ENCODE assay signal across 2 cellular contexts in genomic region chr11:40388097-40388818, GRCh38.
TF ChIP-seq lines count a peak whose summit lies in the region.

No MANE protein-coding gene starts in this region.

TF ChIP-seq in liver, 16 proteins besides CTCF, POLR2A, EP300 and RAD21 (continued from another document):
- TF ChIP-seq REST (IDR thresholded peaks at IDR 0.05) = no peak
- no peak for TF ChIP-seq NR2F2 (IDR thresholded peaks at IDR 0.05)
- TF ChIP-seq GABPA (IDR thresholded peaks at IDR 0.05 in 1 of 2, conservative IDR thresholded peaks at IDR 0.05 in 1 of 2) = no peak
- no peak for TF ChIP-seq JUND (IDR thresholded peaks at IDR 0.05)
- TF ChIP-seq YY1 (IDR thresholded peaks at IDR 0.05) = no peak
- no peak for TF ChIP-seq MAX (IDR thresholded peaks at IDR 0.05)
- TF ChIP-seq ATF3 (IDR thresholded peaks at IDR 0.05) = no peak
- no peak for TF ChIP-seq ZBTB33 (IDR thresholded peaks at IDR 0.05)
- TF ChIP-seq HNF4A (conservative IDR thresholded peaks at IDR 0.05) = no peak
- no peak for TF ChIP-seq HNF4G (IDR thresholded peaks at IDR 0.05)
- TF ChIP-seq EGR1 (IDR thresholded peaks at IDR 0.05; ENCODE audit: low read depth in 2 of 2) = no peak
- TF ChIP-seq SP1 (IDR thresholded peaks at IDR 0.05) = no peak
TF ChIP-seq in liver: peak in this region for 0.

TF ChIP-seq in HepG2, 621 proteins besides CTCF, POLR2A, EP300 and RAD21 (continued from another document):
- TF ChIP-seq GRHL1 (CRISPR knock-in tag; conservative IDR thresholded peaks at IDR 0.05) (no peak), ZUFSP (CRISPR knock-in tag; IDR thresholded peaks at IDR 0.05; ENCODE audit: borderline replicate concordance) (no peak), NFATC3 (CRISPR knock-in tag; IDR thresholded peaks at IDR 0.05) (no peak), MLXIP (CRISPR knock-in tag; IDR thresholded peaks at IDR 0.05; ENCODE audit: borderline replicate concordance) (no peak), DPF2 (CRISPR knock-in tag; IDR thresholded peaks at IDR 0.05; ENCODE audit: borderline replicate concordance, low read depth) (no peak), SUZ12 (IDR thresholded peaks at IDR 0.05; ENCODE audit: low read depth, low read length) (no peak), ZNF670 (CRISPR knock-in tag; IDR thresholded peaks at IDR 0.05; ENCODE audit: borderline replicate concordance) (no peak), POLR2G (IDR thresholded peaks at IDR 0.05; ENCODE audit: low read depth, low read length) (no peak), ZNF503 (CRISPR knock-in tag; IDR thresholded peaks at IDR 0.05) (no peak), TSC22D2 (CRISPR knock-in tag; IDR thresholded peaks at IDR 0.05; ENCODE audit: borderline replicate concordance) (no peak)
